12 cellular contexts compared by ENCODE assay signal in the genomic region with DNA sequence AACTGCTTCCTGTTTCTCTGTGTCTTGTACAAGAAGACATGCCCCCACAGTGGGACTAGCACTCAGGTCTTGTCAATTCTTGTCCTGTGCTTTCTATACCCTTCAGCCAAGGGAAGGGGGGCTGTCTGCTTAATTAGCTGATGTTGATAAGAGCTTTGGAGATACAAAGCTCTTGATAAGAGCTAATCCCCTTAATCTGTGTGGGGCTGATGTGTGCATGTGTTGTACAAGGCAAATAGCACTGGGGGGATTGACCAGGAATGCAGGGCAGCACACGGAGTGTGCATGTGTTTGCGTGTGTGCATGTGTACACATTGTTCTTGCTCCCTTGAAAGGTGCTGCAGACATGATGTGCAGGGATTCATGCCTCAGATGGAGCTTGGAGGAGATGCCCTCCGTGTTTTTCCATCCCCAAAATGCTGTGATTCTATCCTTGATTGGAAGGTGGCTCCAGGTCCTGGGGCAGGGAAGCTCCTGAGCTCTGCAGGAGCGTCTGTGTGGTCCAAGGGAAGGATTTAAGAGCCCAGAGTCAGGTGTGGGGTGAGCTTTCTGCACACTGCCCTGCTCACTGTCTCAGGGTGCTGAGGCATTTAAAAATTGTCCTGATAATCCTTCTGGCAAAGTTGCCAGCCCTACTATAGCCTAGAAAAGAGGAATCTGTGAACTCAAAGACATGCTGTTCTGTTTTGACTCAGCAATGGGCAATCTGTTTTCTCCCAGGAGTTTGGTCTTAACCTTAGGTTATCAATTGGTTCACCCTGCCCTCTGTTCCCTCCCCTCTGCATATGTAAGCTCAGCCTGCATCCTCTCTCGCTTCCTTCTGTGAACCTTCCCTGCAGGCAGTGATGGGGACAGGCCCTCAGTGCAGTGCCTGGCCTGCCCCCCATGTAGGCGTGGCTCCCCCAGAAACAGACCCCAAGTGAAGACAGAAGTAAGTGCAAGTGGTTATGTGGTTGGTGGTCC.
DNase-seq lines count a peak whose midpoint lies in the region; ATAC-seq and TF ChIP-seq lines count a peak whose summit lies in the region.
"Had no signal": no experiment of that assay in that cellular context is flagged by ENCODE, and none has a peak within 500 bp of the region (broad histone marks: within the 10 kb centered on the region; RNA-seq: fewer than 3 reads in every experiment).

No MANE protein-coding gene starts in this region.

- no peak overlapping the region for H4K8ac ChIP-seq in trophoblast cell (ENCODE audit: low read depth, low read length)

- no peaks in the 10 kb centered on the region for H3K79me1 ChIP-seq in trophoblast cell (ENCODE audit: low read length)

- no peak overlapping the region for H3K27ac Mint-ChIP-seq in T-cell

- ATAC-seq in GM19043 (IDR thresholded peaks at IDR 0.05; ENCODE audit: low read depth, unreplicated experiment), result peak; percentile 55
- peak; percentile 65 for ATAC-seq in HG02642 (IDR thresholded peaks at IDR 0.05; ENCODE audit: poor library complexity, unreplicated experiment)
- no peak for ATAC-seq in T-cell (replicated peaks in 1 of 4)
- ATAC-seq in HG02840 (IDR thresholded peaks at IDR 0.05; ENCODE audit: low FRiP score, unreplicated experiment), result no peak

- CTCF ChIA-PET in T-cell (lab: Charles Lee), result no interaction called here

- H4K20me1 ChIP-seq in MM.1S (ENCODE audit: insufficient read depth, low read length), result no peaks in the 10 kb centered on the region
- H4K20me1 ChIP-seq: BLaER1 had no signal

- no peaks in the 10 kb centered on the region for H3K36me3 Mint-ChIP-seq in T-cell

- H3K27me3 ChIP-seq in MM.1S (replicated peaks; ENCODE audit: insufficient read depth, low read length) (no peaks in the 10 kb centered on the region), trophoblast cell (ENCODE audit: insufficient read depth, low read length) (no peaks in the 10 kb centered on the region)
- H3K27me3 ChIP-seq: BLaER1, heart left ventricle had no signal

- no CpG with 5 or more reads among the region's 6 CpGs for WGBS in trophoblast cell (ENCODE audit: extremely low coverage, insufficient coverage, insufficient read length)

- peak; percentile 76 for DNase-seq in D341Med (ENCODE audit: low spot score)
- DNase-seq in MM.1S, result no peak
- DNase-seq in trophoblast cell, result no peak
- no peak for DNase-seq in posterior vena cava (ENCODE audit: low spot score)
- no peak for DNase-seq in T-cell
- DNase-seq: cerebellar nuclear complex, SIG-M5 had no signal

- H2AK5ac ChIP-seq in trophoblast cell (ENCODE audit: low read length), result no peak overlapping the region

- no peak for TF ChIP-seq CTCF in MM.1S (IDR thresholded peaks at IDR 0.05; ENCODE audit: low read length)

- no peak overlapping the region for H3K4me3 Mint-ChIP-seq in T-cell

- no peaks in the 10 kb centered on the region; the same call in 1 of the 2 replicates for H3F3A ChIP-seq in MM.1S (ENCODE audit: insufficient read depth, low read length)

- H4K91ac ChIP-seq in trophoblast cell (ENCODE audit: low read depth, low read length), result no peak overlapping the region

- no peak overlapping the region for H2BK120ac ChIP-seq in trophoblast cell (ENCODE audit: insufficient read depth, low read length, poor library complexity)

- no peaks in the 10 kb centered on the region for H3K9me3 ChIP-seq in MM.1S (replicated peaks; ENCODE audit: insufficient read depth, low read length)
- H3K9me3 ChIP-seq in trophoblast cell (ENCODE audit: insufficient read depth, low read depth, low read length), result peaks cover 4% of the 10 kb centered on the region

- H3K4me1 Mint-ChIP-seq in T-cell, result peaks cover 0 to 2% (median 0%) of the 10 kb centered on the region in 3 donors

- H2AFZ ChIP-seq in MM.1S (ENCODE audit: low read length) (peak overlapping the region; percentile 76), trophoblast cell (ENCODE audit: insufficient read depth, low read length, poor library complexity) (no peak overlapping the region)

- H3K27ac ChIP-seq in MM.1S (ENCODE audit: low read length) (peak overlapping the region; percentile 22; the same call in 1 of the 2 replicates), trophoblast cell (ENCODE audit: low read depth, low read length) (no peak overlapping the region)
- H3K27ac ChIP-seq: BLaER1 had no signal

- no peak overlapping the region for H3K9ac ChIP-seq in MM.1S (ENCODE audit: low read length)
- no peak overlapping the region for H3K9ac ChIP-seq in trophoblast cell (ENCODE audit: low read length)
- H3K9ac ChIP-seq: BLaER1 had no signal

- no peak overlapping the region for H2BK5ac ChIP-seq in trophoblast cell (ENCODE audit: low read depth, low read length, poor library complexity)

- H3K23ac ChIP-seq in trophoblast cell (ENCODE audit: low read length), result no peak overlapping the region

- POLR2A ChIA-PET in T-cell (lab: Charles Lee), result no interaction called here

- intact Hi-C loops in posterior vena cava (cut with DNase I), result no loop called here

- peaks cover 8 to 12% (median 9%) of the 10 kb centered on the region in 3 donors for H3K9me3 Mint-ChIP-seq in T-cell

- no peak overlapping the region for H3K14ac ChIP-seq in trophoblast cell (ENCODE audit: low read length)

- no peaks in the 10 kb centered on the region for H3K36me3 ChIP-seq in MM.1S (replicated peaks; ENCODE audit: insufficient read depth, low read length)
- H3K36me3 ChIP-seq in trophoblast cell (ENCODE audit: control insufficient read depth in 1 of 2, insufficient read depth in 2 of 2, low read length in 2 of 2), result no peaks in the 10 kb centered on the region
- H3K36me3 ChIP-seq: BLaER1, heart left ventricle had no signal

- H2BK12ac ChIP-seq in trophoblast cell (ENCODE audit: low read length), result no peak overlapping the region

- H3K4me2 ChIP-seq in MM.1S (ENCODE audit: low read depth, low read length), result peak overlapping the region; percentile 55; the same call in 1 of the 2 replicates
- no peak overlapping the region for H3K4me2 ChIP-seq in trophoblast cell (ENCODE audit: low read length)
- H3K4me2 ChIP-seq: BLaER1 had no signal

- no peaks in the 10 kb centered on the region for H3K79me2 ChIP-seq in MM.1S (ENCODE audit: low read length)
- H3K79me2 ChIP-seq in trophoblast cell (ENCODE audit: control insufficient read depth, insufficient read depth, low read length, poor library complexity), result no peaks in the 10 kb centered on the region

- peaks cover 14% of the 10 kb centered on the region for H3K4me1 ChIP-seq in MM.1S (ENCODE audit: low read length)
- H3K4me1 ChIP-seq in trophoblast cell (ENCODE audit: control insufficient read depth in 1 of 2, insufficient read depth in 2 of 2, low read length in 2 of 2), result no peaks in the 10 kb centered on the region

- no peak overlapping the region for H3K18ac ChIP-seq in trophoblast cell (ENCODE audit: low read length)

- H3K4ac ChIP-seq in trophoblast cell (ENCODE audit: low read depth, low read length), result no peak overlapping the region

- no peak overlapping the region for H4K12ac ChIP-seq in trophoblast cell (ENCODE audit: low read depth, low read length)

- peaks cover 14 to 15% of the 10 kb centered on the region in 2 donors for H3K27me3 Mint-ChIP-seq in T-cell

- H3K9me2 ChIP-seq in MM.1S (replicated peaks; ENCODE audit: insufficient read depth, low read length), result no peaks in the 10 kb centered on the region

- H3K4me3 ChIP-seq in MM.1S (ENCODE audit: low read length) (no peak overlapping the region; the same call in 1 of the 2 replicates), trophoblast cell (ENCODE audit: low read depth, low read length) (no peak overlapping the region)
- H3K4me3 ChIP-seq: BLaER1, heart left ventricle had no signal

Comparison
In these comparisons a context has a peak if more than half of its experiments do, and no peak if none do; other contexts are left out.
1. ATAC-seq: peak in GM19043 (single experiment) and HG02642 (single experiment); none in T-cell (0 of 4) and HG02840 (single experiment).